Comparison of ENCODE assay signal across 8 cellular contexts in genomic region chr22:39502109-39502788, GRCh38.
DNase-seq lines count a peak whose midpoint lies in the region; ATAC-seq and TF ChIP-seq lines count a peak whose summit lies in the region.

MIEF1 (plus strand) TSS chr22:39502290; CDS start chr22:39511295, 9,005 bp downstream.

- DNase-seq in AG04449 (ENCODE audit: low read depth, low spot score): peak; percentile 63
- DNase-seq in NCI-H345 (lab: John Stamatoyannopoulos, UW): peak; percentile 94
- peak; percentile 77 to 91 (median 83) for DNase-seq in activated CD4-positive, CD25-positive, alpha-beta regulatory T cell (lab: John Stamatoyannopoulos, UW)
- peak; percentile 78 for DNase-seq in central memory CD4-positive, alpha-beta T cell
- DNase-seq in iris pigment epithelial cell (ENCODE audit: low read depth): peak; percentile 97
- DNase-seq in stimulated activated CD4-positive, alpha-beta T cell treated with anti-CD3 and anti-CD28 coated beads, Interleukin-12 subunit alpha, Interleukin-12 subunit beta, amount 100 ng/mL, for 4 hours: peak; percentile 92

- POLR2A ChIA-PET in AG04449 (lab: Yijun Ruan, JAX): interaction anchor here (0.6 to 1.6 kb wide), 8 partner anchors 14 to 184 kb away, joined by 3 to 16 read pairs (median 4); partner anchors contain the start of genes ATF4 and TAB1

- peak within 1 kb of the TSS; percentile 75 for H3K4me3 ChIP-seq in AG04449 (ENCODE audit: low read depth, low read length)

- ATAC-seq in GM18873 (IDR thresholded peaks at IDR 0.05; ENCODE audit: low FRiP score, unreplicated experiment) (peak; percentile 58), HG03135 (IDR thresholded peaks at IDR 0.05; ENCODE audit: unreplicated experiment) (peak; percentile 89)

- CTCF ChIA-PET in AG04449 (lab: Yijun Ruan, JAX): interaction anchor here (0.9 to 10.4 kb wide), 8 partner anchors 8 to 102 kb away, joined by 3 to 172 read pairs (median 6); partner anchors contain the start of gene TAB1

- peak; percentile 18 for TF ChIP-seq CTCF in AG04449 (IDR thresholded peaks at IDR 0.05; ENCODE audit: insufficient read depth, low read length, missing control alignments)

Comparison
In these comparisons a context has a peak if more than half of its experiments do, and no peak if none do; other contexts are left out.
1. Peak in every context shown above with its lines: DNase-seq, ATAC-seq and H3K4me3 ChIP-seq.